Comparison of ENCODE assay signal across 7 cellular contexts in the genomic region with DNA sequence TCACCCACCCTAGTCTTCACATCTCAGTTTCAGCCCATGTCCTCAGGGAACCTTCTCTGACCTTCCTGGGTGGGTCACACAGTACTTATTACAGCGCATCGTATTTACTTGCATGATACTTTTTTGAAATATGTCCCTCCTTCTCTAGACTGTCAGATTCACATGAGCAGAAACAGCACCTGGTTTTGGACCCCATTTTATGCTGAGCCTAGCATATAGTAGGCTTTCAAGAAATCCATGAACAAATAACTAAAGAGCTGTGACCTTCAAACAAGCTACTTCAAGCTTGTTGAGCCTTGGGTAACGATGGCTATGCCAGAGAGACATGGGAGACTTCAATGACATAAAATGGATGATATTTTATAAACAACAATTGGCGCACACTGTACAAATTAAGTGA.
"Had no signal": no experiment of that assay in that cellular context is flagged by ENCODE, and none has a peak within 500 bp of the region (broad histone marks: within the 10 kb centered on the region; RNA-seq: fewer than 3 reads in every experiment).

No MANE protein-coding gene starts in this region.

- FAIRE-seq: G401.6, GM12878, GM12891, GM12892, GM18507 had no signal

- DNase-seq: GDM1, GF-D8 had no signal

- H3K4me3 ChIP-seq: GM12878 had no signal
